In the genomic region with DNA sequence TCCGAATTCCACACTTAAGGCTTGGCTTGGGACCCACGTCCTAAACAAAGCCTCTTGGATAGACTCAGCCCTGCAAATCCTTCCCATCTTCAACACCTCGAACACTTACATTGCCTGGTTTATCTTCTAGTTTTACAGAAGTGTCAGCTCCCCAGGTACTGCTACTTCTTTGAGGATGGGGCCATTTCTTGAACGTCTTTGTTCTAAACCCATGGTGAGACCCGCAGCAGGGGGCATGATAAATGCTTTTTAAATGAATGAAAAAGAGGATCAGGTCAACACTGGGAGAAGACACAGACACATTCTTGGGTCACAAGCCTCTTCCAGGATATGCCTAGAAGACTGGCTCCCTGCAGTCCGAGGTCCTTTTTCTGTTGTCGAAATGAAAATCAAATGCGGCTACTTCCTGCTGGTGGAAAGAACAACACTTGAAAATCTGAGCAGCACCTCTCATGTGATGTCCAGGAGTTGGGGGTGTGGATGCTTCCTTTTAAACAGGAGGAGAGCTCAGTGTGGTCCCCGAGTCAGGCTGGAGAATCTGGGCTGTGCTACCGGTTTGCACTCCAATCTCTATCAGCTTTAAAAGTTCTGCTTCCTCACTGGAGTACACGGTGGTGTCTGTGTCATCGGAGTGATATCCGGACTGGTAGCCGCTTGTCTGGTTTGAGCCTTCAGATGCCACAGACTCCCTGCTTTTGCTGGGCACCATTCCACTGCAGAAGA, we compare ENCODE assay signal across 14 cellular contexts. TPM values are rescaled to one million over a fixed set of nuclear protein-coding genes. Genes with fewer than 3 reads are reported as not detected.
DNase-seq lines count a peak whose midpoint lies in the region; ATAC-seq and TF ChIP-seq lines count a peak whose summit lies in the region.
"Had no signal": no experiment of that assay in that cellular context is flagged by ENCODE, and none has a peak within 500 bp of the region (broad histone marks: within the 10 kb centered on the region; RNA-seq: fewer than 3 reads in every experiment).

No MANE protein-coding gene starts in this region.

- H3K9me3 Mint-ChIP-seq in nephron progenitor cell, result peaks cover 11% of the 10 kb centered on the region
- H3K9me3 Mint-ChIP-seq: stimulated activated memory B cell treated with anti-CD40 and anti-IgM and Interleukin-4, amounts not matched to agents 10 μg/mL and 1 μg/mL and 100 μg/mL, for 72 hours had no signal

- DNase-seq in caudate nucleus (lab: John Stamatoyannopoulos, UW) (no peak), hepatocyte (ENCODE audit: low spot score) (no peak), gastrocnemius medialis (no peak), nephron progenitor cell (no peak), NCI-H226 (no peak)
- DNase-seq in stimulated activated CD4-positive, alpha-beta T cell treated with anti-CD3 and anti-CD28 coated beads, Interleukin-4, amount 100 ng/mL, for 1 hour, result no peak
- DNase-seq: activated naive CD4-positive, alpha-beta T cell treated with anti-CD3 and anti-CD28 coated beads, Interleukin-2, amount 50 U/mL, for 16 hours; erythroblast; NCI-H2081 treated with DMSO at 0.1 percent for 48 hours; stimulated activated CD4-positive, alpha-beta T cell treated with anti-CD3 and anti-CD28 coated beads, Interleukin-4, amount 100 ng/mL, for 4 hours had no signal

- no peak for TF ChIP-seq CTCF in hepatocyte (IDR thresholded peaks at IDR 0.05; ENCODE audit: poor library complexity)
- no peak for TF ChIP-seq CTCF in gastrocnemius medialis (IDR thresholded peaks at IDR 0.05 in 4 of 5, conservative IDR thresholded peaks at IDR 0.05 in 1 of 5)
- TF ChIP-seq CTCF in nephron progenitor cell (IDR thresholded peaks at IDR 0.05), result no peak

- no peaks in the 10 kb centered on the region for H3K79me2 ChIP-seq in hepatocyte

- WGBS in hepatocyte (ENCODE audit: low lambda C conversion rate, missing lambda C conversion rate), result 72% methylated on average over 14 of the region's 14 CpGs

- peaks cover 5% of the 10 kb centered on the region for H3K27me3 Mint-ChIP-seq in nephron progenitor cell (ENCODE audit: low read depth, poor library complexity)
- H3K27me3 Mint-ChIP-seq: stimulated activated memory B cell treated with anti-CD40 and anti-IgM and Interleukin-4, amounts not matched to agents 10 μg/mL and 1 μg/mL and 100 μg/mL, for 72 hours had no signal

- in situ Hi-C loops in gastrocnemius medialis (cut with MboI; ENCODE audit: low sequenced_read_pairs in 4 of 4), result no loop called here

- no peak overlapping the region for H2AFZ ChIP-seq in hepatocyte

- H3K4me3 Mint-ChIP-seq in nephron progenitor cell, result no peak overlapping the region
- H3K4me3 Mint-ChIP-seq: stimulated activated memory B cell treated with anti-CD40 and anti-IgM and Interleukin-4, amounts not matched to agents 10 μg/mL and 1 μg/mL and 100 μg/mL, for 72 hours had no signal

- peaks cover 77% of the 10 kb centered on the region for H3K36me3 Mint-ChIP-seq in nephron progenitor cell (ENCODE audit: low read depth)
- H3K36me3 Mint-ChIP-seq: stimulated activated memory B cell treated with anti-CD40 and anti-IgM and Interleukin-4, amounts not matched to agents 10 μg/mL and 1 μg/mL and 100 μg/mL, for 72 hours had no signal

- H3K4me3 ChIP-seq in HUES48 (ENCODE audit: low read depth, low read length) (no peak overlapping the region), hepatocyte (no peak overlapping the region), gastrocnemius medialis (no peak overlapping the region)

- H3K4me1 ChIP-seq in HUES48 (ENCODE audit: control insufficient read depth, insufficient read depth, low read length) (peaks cover 26% of the 10 kb centered on the region), hepatocyte (ENCODE audit: insufficient read depth) (no peaks in the 10 kb centered on the region), gastrocnemius medialis (no peaks in the 10 kb centered on the region)

- H3K27ac ChIP-seq in HUES48 (ENCODE audit: low read depth, low read length) (peak overlapping the region; percentile 28), caudate nucleus (ENCODE audit: low read depth, low read length) (peak overlapping the region; percentile 49), hepatocyte (peak overlapping the region; percentile 19), gastrocnemius medialis (peak overlapping the region; percentile 57 to 78 (median 72))
- H3K27ac ChIP-seq: C4-2B had no signal

- no peaks in the 10 kb centered on the region for H4K20me1 ChIP-seq in hepatocyte (ENCODE audit: insufficient read depth, poor library complexity, severe bottlenecking)

- intact Hi-C loops in gastrocnemius medialis (cut with DNase I; ENCODE audit: low total_unique reads), result loop anchor here (10.0 kb wide), 1 partner anchor 1615 kb away; no protein-coding TSS in a partner anchor

- H3K36me3 ChIP-seq in HUES48 (ENCODE audit: control insufficient read depth, insufficient read depth, low read length), result peaks cover 64% of the 10 kb centered on the region
- no peaks in the 10 kb centered on the region for H3K36me3 ChIP-seq in hepatocyte (replicated peaks; ENCODE audit: insufficient read depth, low read depth)
- no peaks in the 10 kb centered on the region for H3K36me3 ChIP-seq in gastrocnemius medialis

- H3K4me2 ChIP-seq in hepatocyte, result no peak overlapping the region

- no peak for TF ChIP-seq POLR2A in gastrocnemius medialis (IDR thresholded peaks at IDR 0.05)

- ATAC-seq in gastrocnemius medialis (peak; percentile 36 to 52), GM21447 (IDR thresholded peaks at IDR 0.05; ENCODE audit: unreplicated experiment) (no peak)
- ATAC-seq: stimulated activated memory B cell treated with anti-CD40 and anti-IgM and Interleukin-4, amounts not matched to agents 10 μg/mL and 1 μg/mL and 100 μg/mL, for 72 hours had no signal

- no peaks in the 10 kb centered on the region for H3K9me2 ChIP-seq in hepatocyte (replicated peaks; ENCODE audit: insufficient read depth)

- H3K9me3 ChIP-seq in HUES48 (ENCODE audit: control insufficient read depth, insufficient read depth, low read length) (no peaks in the 10 kb centered on the region), hepatocyte (ENCODE audit: low read depth) (no peaks in the 10 kb centered on the region), gastrocnemius medialis (no peaks in the 10 kb centered on the region)

- H3K9ac ChIP-seq in HUES48 (ENCODE audit: low read depth, low read length), result no peak overlapping the region

- H3K27me3 ChIP-seq in HUES48 (ENCODE audit: control insufficient read depth, insufficient read depth, low read length) (no peaks in the 10 kb centered on the region), hepatocyte (no peaks in the 10 kb centered on the region), gastrocnemius medialis (no peaks in the 10 kb centered on the region)

- H3K27ac Mint-ChIP-seq in nephron progenitor cell, result no peak overlapping the region
- H3K27ac Mint-ChIP-seq: stimulated activated memory B cell treated with anti-CD40 and anti-IgM and Interleukin-4, amounts not matched to agents 10 μg/mL and 1 μg/mL and 100 μg/mL, for 72 hours had no signal

- peaks cover 27% of the 10 kb centered on the region for H3K4me1 Mint-ChIP-seq in nephron progenitor cell
- H3K4me1 Mint-ChIP-seq: stimulated activated memory B cell treated with anti-CD40 and anti-IgM and Interleukin-4, amounts not matched to agents 10 μg/mL and 1 μg/mL and 100 μg/mL, for 72 hours had no signal

RNA-seq across cellular contexts. Expression of a gene that starts 45.8 kb away (rescaled TPM):
- total RNA-seq in hepatocyte, result 93.3 and 104 TPM in 2 replicates
- polyA plus RNA-seq in hepatocyte, result 96.0 and 96.4 TPM in 2 replicates
- total RNA-seq in gastrocnemius medialis, result 10 to 100 TPM in 2 of 4 donors, 1 to 10 TPM in 2; 7.4 to 14.8 (median 10.6) TPM

Comparison
In these comparisons a context has a peak if more than half of its experiments do, and no peak if none do; other contexts are left out.
1. H3K27ac ChIP-seq: peak in every context shown above with its lines; median percentile 72 in gastrocnemius medialis; 49 in caudate nucleus; 28 in HUES48; 19 in hepatocyte.